ENCODE assay signal across 25 cellular contexts in genomic region chr16:86342161-86342560, GRCh38.
DNase-seq lines count a peak whose midpoint lies in the region; ATAC-seq and TF ChIP-seq lines count a peak whose summit lies in the region.
"Had no signal": no experiment of that assay in that cellular context is flagged by ENCODE, and none has a peak within 500 bp of the region (broad histone marks: within the 10 kb centered on the region; RNA-seq: fewer than 3 reads in every experiment).

No MANE protein-coding gene starts in this region.

- no peak for TF ChIP-seq EP300 in gastroesophageal sphincter (IDR thresholded peaks at IDR 0.05)
- TF ChIP-seq EP300 in upper lobe of left lung (IDR thresholded peaks at IDR 0.05) = no peak

- ATAC-seq in gastroesophageal sphincter (no peak), upper lobe of left lung (ENCODE audit: low FRiP score in 2 of 2) (no peak), HG02759 (IDR thresholded peaks at IDR 0.05; ENCODE audit: unreplicated experiment) (no peak)
- ATAC-seq: A549, GM12878 had no signal

- TF ChIP-seq CTCF in gastroesophageal sphincter (IDR thresholded peaks at IDR 0.05) = no peak
- no peak for TF ChIP-seq CTCF in upper lobe of left lung (IDR thresholded peaks at IDR 0.05)
- TF ChIP-seq CTCF in glutamatergic neuron (IDR thresholded peaks at IDR 0.05; ENCODE audit: partially characterized antibody, unreplicated experiment) = no peak
- TF ChIP-seq CTCF in Calu3 (IDR thresholded peaks at IDR 0.05; ENCODE audit: unreplicated experiment) = no peak

- H3K27ac ChIP-seq in SJSA1 (peak overlapping the region; percentile 91), gastroesophageal sphincter (peak overlapping the region; percentile 91 to 96 (median 93)), upper lobe of left lung (peak overlapping the region in 3 of 4 donors; percentile 83 to 90 (median 89))
- H3K27ac ChIP-seq: A549, SJCRH30 had no signal

- no peaks in the 10 kb centered on the region for H3K36me3 ChIP-seq in SJSA1
- H3K36me3 ChIP-seq in gastroesophageal sphincter = no peaks in the 10 kb centered on the region
- H3K36me3 ChIP-seq in upper lobe of left lung = no peaks in the 10 kb centered on the region
- H3K36me3 ChIP-seq: HAP-1, SJCRH30 had no signal

- intact Hi-C loops in posterior vena cava (cut with DNase I) = loop anchor here (5.0 kb wide), 2 partner anchors 175 to 265 kb away; no protein-coding TSS in a partner anchor
- intact Hi-C loops in Calu3 (cut with micrococcal nuclease; ENCODE audit: unreplicated experiment) = no loop called here

- H3K4me1 ChIP-seq in SJSA1 (replicated peaks) (peaks cover 57% of the 10 kb centered on the region), gastroesophageal sphincter (peaks cover 10 to 49% (median 16%) of the 10 kb centered on the region in 3 donors), upper lobe of left lung (peaks cover 0 to 26% (median 12%) of the 10 kb centered on the region in 4 donors)
- H3K4me1 ChIP-seq: A549, Caco-2, HAP-1 had no signal

- H3K4me1 Mint-ChIP-seq in glutamatergic neuron (ENCODE audit: low read depth, unreplicated experiment) (peaks cover 6% of the 10 kb centered on the region), Calu3 (ENCODE audit: low read depth, unreplicated experiment) (no peaks in the 10 kb centered on the region)
- H3K4me1 Mint-ChIP-seq: B cell; CD4-positive, CD25-positive, alpha-beta regulatory T cell had no signal

- H3K36me3 Mint-ChIP-seq in glutamatergic neuron (ENCODE audit: unreplicated experiment) (no peaks in the 10 kb centered on the region), Calu3 (ENCODE audit: insufficient read depth, unreplicated experiment) (no peaks in the 10 kb centered on the region)
- H3K36me3 Mint-ChIP-seq: CD4-positive, CD25-positive, alpha-beta regulatory T cell had no signal

- H3K4me3 ChIP-seq in SJSA1 (no peak overlapping the region), gastroesophageal sphincter (no peak overlapping the region), upper lobe of left lung (no peak overlapping the region)
- H3K4me3 ChIP-seq: A549, GM12878, GM23248, HAP-1, SJCRH30 had no signal

- WGBS in gastroesophageal sphincter (ENCODE audit: low coverage in 1 of 2), 2 donors = 88 to 96% methylated on average over 1 to 3 of the region's 5 CpGs
- WGBS in upper lobe of left lung, 2 donors = 57 to 70% methylated on average over 5 of the region's 5 CpGs

- DNase-seq in SJSA1 (ENCODE audit: low read depth in 1 of 2, low spot score in 2 of 2) (no peak), posterior vena cava (ENCODE audit: low spot score) (peak; percentile 20), upper lobe of left lung (no peak), glutamatergic neuron (no peak), Calu3 (no peak), NCI-H2081 treated with DMSO at 0.1 percent for 48 hours (lab: John Stamatoyannopoulos, UW) (no peak)
- DNase-seq: CD4-positive, CD25-positive, alpha-beta regulatory T cell; DND-41; Karpas-422; MV-4-11; NCI-H1105 treated with DMSO at 0.1 percent for 48 hours; NCI-H2029 treated with DMSO at 0.1 percent for 48 hours; NCI-H2171; NCI-H345; NCI-H524 treated with DMSO at 0.1 percent for 48 hours; NCI-H82; SJCRH30 had no signal

- peaks cover 8% of the 10 kb centered on the region for H3K9me3 Mint-ChIP-seq in glutamatergic neuron (ENCODE audit: unreplicated experiment)
- H3K9me3 Mint-ChIP-seq in Calu3 (ENCODE audit: low read depth, unreplicated experiment) = peaks cover 3% of the 10 kb centered on the region

- CTCF ChIA-PET in Calu3 (lab: Charles Lee) = no interaction called here

- H3K27me3 Mint-ChIP-seq in glutamatergic neuron (ENCODE audit: unreplicated experiment) = peaks cover 5% of the 10 kb centered on the region
- H3K27me3 Mint-ChIP-seq in Calu3 (ENCODE audit: unreplicated experiment) = peaks cover 100% of the 10 kb centered on the region

- no peak overlapping the region for H3K27ac Mint-ChIP-seq in glutamatergic neuron (ENCODE audit: unreplicated experiment)
- H3K27ac Mint-ChIP-seq in Calu3 (ENCODE audit: unreplicated experiment) = no peak overlapping the region
- H3K27ac Mint-ChIP-seq: B cell; CD4-positive, CD25-positive, alpha-beta regulatory T cell had no signal

- BruUV-seq in Calu3 (replicated peaks; lab: Mats Ljungman, UMichigan) = no TSS peak

- H3K27me3 ChIP-seq in SJSA1 (replicated peaks) = no peaks in the 10 kb centered on the region
- H3K27me3 ChIP-seq in gastroesophageal sphincter = no peaks in the 10 kb centered on the region
- H3K27me3 ChIP-seq in upper lobe of left lung = no peaks in the 10 kb centered on the region
- H3K27me3 ChIP-seq: SJCRH30 had no signal

- no peaks in the 10 kb centered on the region for H3K9me3 ChIP-seq in SJSA1 (replicated peaks)
- H3K9me3 ChIP-seq in gastroesophageal sphincter = no peaks in the 10 kb centered on the region
- no peaks in the 10 kb centered on the region for H3K9me3 ChIP-seq in upper lobe of left lung
- H3K9me3 ChIP-seq: A549, Caco-2, HAP-1, SJCRH30 had no signal

- TF ChIP-seq POLR2A in gastroesophageal sphincter (IDR thresholded peaks at IDR 0.05) (no peak), upper lobe of left lung (IDR thresholded peaks at IDR 0.05) (no peak)

- H3K4me3 Mint-ChIP-seq in glutamatergic neuron (ENCODE audit: unreplicated experiment) (no peak overlapping the region), Calu3 (ENCODE audit: low read depth, unreplicated experiment) (no peak overlapping the region)
- H3K4me3 Mint-ChIP-seq: B cell; CD4-positive, CD25-positive, alpha-beta regulatory T cell had no signal
